ENCODE assay signal across 26 cellular contexts in genomic region chr7:82778021-82778420, GRCh38.
A peak's percentile ranks its signal among the peaks of the same experiment; 100 is the strongest.
DNase-seq lines count a peak whose midpoint lies in the region; ATAC-seq and TF ChIP-seq lines count a peak whose summit lies in the region.
"Had no signal": no experiment of that assay in that cellular context is flagged by ENCODE, and none has a peak within 500 bp of the region (broad histone marks: within the 10 kb centered on the region; RNA-seq: fewer than 3 reads in every experiment).

No MANE protein-coding gene starts in this region.

- no peak overlapping the region for H2AK5ac ChIP-seq in IMR-90 (ENCODE audit: low read depth, low read length)

- H3K27ac ChIP-seq in IMR-90 (ENCODE audit: insufficient read depth, low read length) (no peak overlapping the region), esophagus muscularis mucosa (replicated peaks in 1 of 4) (no peak overlapping the region)
- H3K27ac ChIP-seq: left ventricle myocardium inferior, upper lobe of right lung had no signal

- in situ Hi-C loops in IMR-90 (cut with MboI; ENCODE audit: low sequenced_read_pairs): no loop called here
- in situ Hi-C loops in astrocyte of the cerebellum (cut with HindIII; ENCODE audit: low sequenced_read_pairs): no loop called here

- no peak for TF ChIP-seq RAD21 in IMR-90 (IDR thresholded peaks at IDR 0.05; ENCODE audit: low read length)

- no peak overlapping the region for H3K4me3 Mint-ChIP-seq in progenitor cell of endocrine pancreas (ENCODE audit: low read depth)
- H3K4me3 Mint-ChIP-seq: activated CD4-positive, alpha-beta memory T cell treated with anti-CD3 and anti-CD28 coated beads for 36 hours; activated naive CD8-positive, alpha-beta T cell treated with anti-CD3 and anti-CD28 coated beads for 36 hours; brain; CD8-positive, alpha-beta memory T cell; naive thymus-derived CD4-positive, alpha-beta T cell; stimulated activated effector memory CD8-positive, alpha-beta T cell treated with anti-CD3 and anti-CD28 coated beads, Interleukin-12 subunit alpha, Interleukin-12 subunit beta, amount 100 ng/mL, for 72 hours had no signal

- no peaks in the 10 kb centered on the region for H3K79me1 ChIP-seq in IMR-90 (ENCODE audit: low read depth in 1 of 2, low read length in 2 of 2)

- CTCF ChIA-PET in IMR-90 (lab: Yijun Ruan, JAX): no interaction called here

- no peak overlapping the region for H3K9ac ChIP-seq in IMR-90 (ENCODE audit: low read depth, low read length)

- no peak overlapping the region for H3K18ac ChIP-seq in IMR-90 (ENCODE audit: low read depth, low read length)

- H4K91ac ChIP-seq in IMR-90 (ENCODE audit: insufficient read depth, low read depth, low read length): no peak overlapping the region

- no peak for TF ChIP-seq EP300 in esophagus muscularis mucosa (IDR thresholded peaks at IDR 0.05)

- dilution Hi-C loops in IMR-90 (cut with HindIII; ENCODE audit: low sequenced_read_pairs, unreplicated experiment): no loop called here

- no peaks in the 10 kb centered on the region for H3K4me1 ChIP-seq in IMR-90 (ENCODE audit: control insufficient read depth, insufficient read depth, low read length)
- H3K4me1 ChIP-seq in esophagus muscularis mucosa: no peaks in the 10 kb centered on the region
- H3K4me1 ChIP-seq: left ventricle myocardium inferior, upper lobe of right lung had no signal

- no peak overlapping the region for H2BK120ac ChIP-seq in IMR-90 (ENCODE audit: low read depth, low read length)

- H3K4me3 ChIP-seq in IMR-90 (ENCODE audit: insufficient read depth, low read depth, low read length) (no peak overlapping the region), astrocyte of the cerebellum (ENCODE audit: low read depth, low read length) (no peak overlapping the region), fibroblast of pulmonary artery (replicated peaks; ENCODE audit: low read depth, low read length) (no peak overlapping the region), esophagus muscularis mucosa (no peak overlapping the region)
- H3K4me3 ChIP-seq: left ventricle myocardium inferior, smooth muscle cell, upper lobe of right lung had no signal

- no peak overlapping the region for H3K4me2 ChIP-seq in IMR-90 (ENCODE audit: low read depth, low read length)
- H3K4me2 ChIP-seq: smooth muscle cell had no signal

- H3K4me1 Mint-ChIP-seq in progenitor cell of endocrine pancreas (ENCODE audit: low read depth): no peaks in the 10 kb centered on the region
- H3K4me1 Mint-ChIP-seq: activated naive CD8-positive, alpha-beta T cell treated with anti-CD3 and anti-CD28 coated beads for 36 hours; brain; CD8-positive, alpha-beta memory T cell; naive thymus-derived CD4-positive, alpha-beta T cell; stimulated activated effector memory CD8-positive, alpha-beta T cell treated with anti-CD3 and anti-CD28 coated beads, Interleukin-12 subunit alpha, Interleukin-12 subunit beta, amount 100 ng/mL, for 72 hours had no signal

- H3K36me3 ChIP-seq in IMR-90 (ENCODE audit: control insufficient read depth, insufficient read depth, low read length) (no peaks in the 10 kb centered on the region), esophagus muscularis mucosa (no peaks in the 10 kb centered on the region)
- H3K36me3 ChIP-seq: left ventricle myocardium inferior, upper lobe of right lung had no signal

- H3K27ac Mint-ChIP-seq in progenitor cell of endocrine pancreas: no peak overlapping the region
- H3K27ac Mint-ChIP-seq: activated CD4-positive, alpha-beta memory T cell treated with anti-CD3 and anti-CD28 coated beads for 36 hours; activated naive CD8-positive, alpha-beta T cell treated with anti-CD3 and anti-CD28 coated beads for 36 hours; brain; CD8-positive, alpha-beta memory T cell; naive thymus-derived CD4-positive, alpha-beta T cell; stimulated activated effector memory CD8-positive, alpha-beta T cell treated with anti-CD3 and anti-CD28 coated beads, Interleukin-12 subunit alpha, Interleukin-12 subunit beta, amount 100 ng/mL, for 72 hours had no signal

- no CpG with 5 or more reads among the region's 1 CpG for WGBS in IMR-90 (ENCODE audit: extremely low coverage in 2 of 2, insufficient read length in 1 of 2), 2 experiments
- 78% methylated on average over 1 of the region's 1 CpG for WGBS in esophagus muscularis mucosa

- no peak overlapping the region for H2BK5ac ChIP-seq in IMR-90 (ENCODE audit: low read depth, low read length, poor library complexity, severe bottlenecking)

- no peaks in the 10 kb centered on the region for H3K9me3 Mint-ChIP-seq in progenitor cell of endocrine pancreas (ENCODE audit: low read depth)
- H3K9me3 Mint-ChIP-seq: activated naive CD8-positive, alpha-beta T cell treated with anti-CD3 and anti-CD28 coated beads for 36 hours had no signal

- DNase-seq in A172 (ENCODE audit: low spot score) (peak; percentile 16), IMR-90 (peak; percentile 58), astrocyte of the cerebellum (ENCODE audit: low read depth) (peak; percentile 32), fibroblast of pulmonary artery (ENCODE audit: low read depth) (peak; percentile 2), NCI-H1694 (lab: John Stamatoyannopoulos, UW) (no peak), progenitor cell of endocrine pancreas (ENCODE audit: low spot score, unreplicated experiment) (no peak), esophagus muscularis mucosa (ENCODE audit: extremely low spot score) (no peak)
- DNase-seq in stimulated activated CD4-positive, alpha-beta T cell treated with anti-CD3 and anti-CD28 coated beads, Interleukin-1b, Interleukin-23, amount 100 ng/mL, for 48 hours: no peak
- DNase-seq: 8988T; activated CD4-positive, alpha-beta memory T cell treated with anti-CD3 and anti-CD28 coated beads for 36 hours; activated effector memory CD4-positive, alpha-beta T cell treated with Interleukin-2 at 50 U/mL for 16 hours; activated naive CD8-positive, alpha-beta T cell treated with anti-CD3 and anti-CD28 coated beads for 36 hours; CD8-positive, alpha-beta memory T cell; DMS53; hippocampal formation; Karpas-422; left ventricle myocardium inferior; naive thymus-derived CD4-positive, alpha-beta T cell; NCI-H1694 treated with DMSO at 0.1 percent for 48 hours; NCI-H82; occipital lobe; T1000; upper lobe of right lung had no signal

- BruUV-seq in IMR-90 (replicated peaks; lab: Mats Ljungman, UMichigan): no TSS peak

- intact Hi-C loops in IMR-90 (cut with micrococcal nuclease): no loop called here
- intact Hi-C loops in esophagus muscularis mucosa (cut with DNase I): no loop called here

- ATAC-seq in IMR-90 (ENCODE audit: low read depth): peak; percentile 59
- ATAC-seq: naive thymus-derived CD4-positive, alpha-beta T cell; stimulated activated effector memory CD8-positive, alpha-beta T cell treated with anti-CD3 and anti-CD28 coated beads, Interleukin-12 subunit alpha, Interleukin-12 subunit beta, amount 100 ng/mL, for 72 hours; upper lobe of right lung had no signal

- H4K8ac ChIP-seq in IMR-90 (ENCODE audit: low read depth in 2 of 2, low read length in 2 of 2): no peak overlapping the region

- POLR2A ChIA-PET in IMR-90 (lab: Charles Lee; ENCODE audit: unreplicated experiment): no interaction called here

- no peak overlapping the region for H2AK9ac ChIP-seq in IMR-90 (replicated peaks; ENCODE audit: low read depth, low read length, poor library complexity)

- TF ChIP-seq POLR2A in IMR-90 (IDR thresholded peaks at IDR 0.05; ENCODE audit: low read depth, low read length): no peak
- TF ChIP-seq POLR2A in esophagus muscularis mucosa (IDR thresholded peaks at IDR 0.05; ENCODE audit: low read depth): no peak

- no peak overlapping the region for H3K23ac ChIP-seq in IMR-90 (ENCODE audit: low read depth, low read length)

- H3K36me3 Mint-ChIP-seq in progenitor cell of endocrine pancreas (ENCODE audit: insufficient read depth): no peaks in the 10 kb centered on the region
- H3K36me3 Mint-ChIP-seq: activated CD4-positive, alpha-beta memory T cell treated with anti-CD3 and anti-CD28 coated beads for 36 hours; activated naive CD8-positive, alpha-beta T cell treated with anti-CD3 and anti-CD28 coated beads for 36 hours; brain; CD8-positive, alpha-beta memory T cell; naive thymus-derived CD4-positive, alpha-beta T cell; stimulated activated effector memory CD8-positive, alpha-beta T cell treated with anti-CD3 and anti-CD28 coated beads, Interleukin-12 subunit alpha, Interleukin-12 subunit beta, amount 100 ng/mL, for 72 hours had no signal

- H3K56ac ChIP-seq in IMR-90 (ENCODE audit: extremely low read depth, insufficient read depth, low read length): no peak overlapping the region

- H4K5ac ChIP-seq in IMR-90 (ENCODE audit: low read depth, low read length): no peak overlapping the region

- no peaks in the 10 kb centered on the region for H3K27me3 Mint-ChIP-seq in progenitor cell of endocrine pancreas
- H3K27me3 Mint-ChIP-seq: activated CD4-positive, alpha-beta memory T cell treated with anti-CD3 and anti-CD28 coated beads for 36 hours; activated naive CD8-positive, alpha-beta T cell treated with anti-CD3 and anti-CD28 coated beads for 36 hours; brain; naive thymus-derived CD4-positive, alpha-beta T cell had no signal

- no peak overlapping the region for H3K4ac ChIP-seq in IMR-90 (ENCODE audit: low read depth, low read length)

- H3K27me3 ChIP-seq in IMR-90 (ENCODE audit: control insufficient read depth, insufficient read depth, low read length) (no peaks in the 10 kb centered on the region), esophagus muscularis mucosa (no peaks in the 10 kb centered on the region)
- H3K27me3 ChIP-seq: upper lobe of right lung had no signal

- no peaks in the 10 kb centered on the region for H4K20me1 ChIP-seq in IMR-90 (ENCODE audit: insufficient read depth, low read length)

- H2AFZ ChIP-seq in IMR-90 (replicated peaks; ENCODE audit: low read length, poor library complexity): no peak overlapping the region

- no peak overlapping the region for H2BK20ac ChIP-seq in IMR-90 (ENCODE audit: low read depth, low read length)

- no peak overlapping the region for H3K14ac ChIP-seq in IMR-90 (replicated peaks; ENCODE audit: low read depth, low read length)

- H3K9me3 ChIP-seq in IMR-90 (ENCODE audit: control insufficient read depth, insufficient read depth, low read length): no peaks in the 10 kb centered on the region
- no peaks in the 10 kb centered on the region for H3K9me3 ChIP-seq in esophagus muscularis mucosa
- H3K9me3 ChIP-seq: left ventricle myocardium inferior, upper lobe of right lung had no signal

- H3K9me1 ChIP-seq in IMR-90 (ENCODE audit: insufficient read depth, low read length): no peaks in the 10 kb centered on the region

- TF ChIP-seq CTCF in IMR-90 (conservative IDR thresholded peaks at IDR 0.05; ENCODE audit: low read depth, low read length) (no peak), astrocyte of the cerebellum (IDR thresholded peaks at IDR 0.05; ENCODE audit: low read depth, low read length, missing control alignments) (no peak), fibroblast of pulmonary artery (IDR thresholded peaks at IDR 0.05; ENCODE audit: low read length, missing control alignments) (no peak), progenitor cell of endocrine pancreas (IDR thresholded peaks at IDR 0.05; ENCODE audit: unreplicated experiment) (no peak), esophagus muscularis mucosa (IDR thresholded peaks at IDR 0.05) (no peak)

- no peak overlapping the region for H2BK15ac ChIP-seq in IMR-90 (ENCODE audit: low read depth, low read length)

TF ChIP-seq in IMR-90, 13 proteins besides CTCF, POLR2A, EP300 and RAD21 (continues in another document):
- TF ChIP-seq BHLHE40 (IDR thresholded peaks at IDR 0.05; ENCODE audit: low read depth, low read length) (no peak), SMC3 (IDR thresholded peaks at IDR 0.05; ENCODE audit: low read depth, low read length) (no peak), RCOR1 (IDR thresholded peaks at IDR 0.05; ENCODE audit: insufficient replicate concordance, low read length) (no peak)

Comparison
In these comparisons a context has a peak if more than half of its experiments do, and no peak if none do; other contexts are left out.
1. DNase-seq: peak in A172 (single experiment), IMR-90 (single experiment), astrocyte of the cerebellum (single experiment) and fibroblast of pulmonary artery (single experiment); none in stimulated activated CD4-positive, alpha-beta T cell treated with anti-CD3 and anti-CD28 coated beads, Interleukin-1b, Interleukin-23, amount 100 ng/mL, for 48 hours (single experiment), NCI-H1694 (single experiment), progenitor cell of endocrine pancreas (single experiment) and esophagus muscularis mucosa (single experiment).